ENCODE assay signal across 10 cellular contexts in genomic region chr20:45924391-45925261, GRCh38. TPM values are rescaled to one million over a fixed set of nuclear protein-coding genes. Genes with fewer than 3 reads are reported as not detected.
DNase-seq lines count a peak whose midpoint lies in the region; ATAC-seq and TF ChIP-seq lines count a peak whose summit lies in the region.
"Had no signal": no experiment of that assay in that cellular context is flagged by ENCODE, and none has a peak within 500 bp of the region (broad histone marks: within the 10 kb centered on the region; RNA-seq: fewer than 3 reads in every experiment).

No MANE protein-coding gene starts in this region.

- H3K9me3 ChIP-seq in smooth muscle cell (replicated peaks; ENCODE audit: low read depth), result no peaks in the 10 kb centered on the region
- H3K9me3 ChIP-seq in WERI-Rb-1 (ENCODE audit: severe bottlenecking), result no peaks in the 10 kb centered on the region
- H3K9me3 ChIP-seq: neutrophil had no signal

- no peaks in the 10 kb centered on the region for H3K9me3 Mint-ChIP-seq in chondrocyte (ENCODE audit: low read depth)

- H3K27ac ChIP-seq in smooth muscle cell (ENCODE audit: low read depth) (peak overlapping the region; percentile 75), WERI-Rb-1 (no peak overlapping the region)
- H3K27ac ChIP-seq: neutrophil had no signal

- peaks cover 36% of the 10 kb centered on the region for H3K4me1 Mint-ChIP-seq in chondrocyte (ENCODE audit: low read depth)

- WGBS in smooth muscle cell (ENCODE audit: low lambda C conversion rate), result 56% methylated on average over 21 of the region's 21 CpGs

- H3K4me2 ChIP-seq in smooth muscle cell, result peak overlapping the region; percentile 71

- peaks cover 34% of the 10 kb centered on the region for H3F3A ChIP-seq in smooth muscle cell (ENCODE audit: low read depth)

- no peak for TF ChIP-seq CTCF in chondrocyte (IDR thresholded peaks at IDR 0.05)
- TF ChIP-seq CTCF in smooth muscle cell (IDR thresholded peaks at IDR 0.05; ENCODE audit: borderline replicate concordance, insufficient read depth, poor library complexity, severe bottlenecking), result no peak
- TF ChIP-seq CTCF in WERI-Rb-1 (IDR thresholded peaks at IDR 0.05; ENCODE audit: low read depth, low read length), result no peak

- peaks cover 23% of the 10 kb centered on the region for H3K4me1 ChIP-seq in smooth muscle cell (ENCODE audit: low read depth)

- no peak overlapping the region for H3K9ac ChIP-seq in smooth muscle cell (ENCODE audit: low read depth)

- no peak overlapping the region for H3K4me3 ChIP-seq in smooth muscle cell
- H3K4me3 ChIP-seq in WERI-Rb-1 (ENCODE audit: low read depth, low read length), result no peak overlapping the region

- no peaks in the 10 kb centered on the region for H3K27me3 ChIP-seq in smooth muscle cell (ENCODE audit: low read depth)
- H3K27me3 ChIP-seq in WERI-Rb-1 (ENCODE audit: insufficient read depth, low read depth, severe bottlenecking), result no peaks in the 10 kb centered on the region

- no peaks in the 10 kb centered on the region for H3K36me3 ChIP-seq in smooth muscle cell (ENCODE audit: low read depth)
- no peaks in the 10 kb centered on the region for H3K36me3 ChIP-seq in WERI-Rb-1
- H3K36me3 ChIP-seq: neutrophil had no signal

- no peak for ATAC-seq in GM18870 (IDR thresholded peaks at IDR 0.05; ENCODE audit: unreplicated experiment)

- H3K79me2 ChIP-seq in smooth muscle cell (ENCODE audit: low read depth), result no peaks in the 10 kb centered on the region

- DNase-seq in HCEC 1CT, result peak; percentile 50
- DNase-seq in chondrocyte (ENCODE audit: low spot score), result no peak
- DNase-seq in left kidney (ENCODE audit: low read depth, low spot score), result peak; percentile 70
- DNase-seq in smooth muscle cell (lab: John Stamatoyannopoulos, UW; ENCODE audit: unreplicated experiment), result no peak
- no peak for DNase-seq in DMS114 treated with DMSO at 0.1 percent for 48 hours (lab: John Stamatoyannopoulos, UW; ENCODE audit: unreplicated experiment)
- no peak for DNase-seq in WERI-Rb-1
- DNase-seq in stimulated activated CD4-positive, alpha-beta T cell treated with anti-CD3 and anti-CD28 coated beads, Interleukin-4, amount 100 ng/mL, for 24 hours, result no peak
- DNase-seq: GDM1 had no signal

- H2AFZ ChIP-seq in smooth muscle cell (ENCODE audit: low read depth), result no peak overlapping the region

- no peaks in the 10 kb centered on the region for H3K36me3 Mint-ChIP-seq in chondrocyte (ENCODE audit: low read depth)

- H3K27me3 Mint-ChIP-seq in chondrocyte (ENCODE audit: low read depth), result no peaks in the 10 kb centered on the region

- H4K20me1 ChIP-seq in smooth muscle cell (ENCODE audit: low read depth), result no peaks in the 10 kb centered on the region

- peak overlapping the region; percentile 86 for H3K27ac Mint-ChIP-seq in chondrocyte (ENCODE audit: unreplicated experiment)

- peak overlapping the region; percentile 1 for H3K4me3 Mint-ChIP-seq in chondrocyte (ENCODE audit: unreplicated experiment)

RNA-seq across cellular contexts. Expression of gene PCIF1, which starts 9.9 kb away (rescaled TPM):
- total RNA-seq in chondrocyte (23.5 to 25.7 TPM (median 24.9 TPM) in 3 replicates), smooth muscle cell (13.5 and 15.4 TPM in 2 replicates)
- 37.2 and 38.9 TPM in 2 replicates for polyA plus RNA-seq in smooth muscle cell

RNA-seq across cellular contexts. Expression of gene PLTP, which starts 12.7 kb away (rescaled TPM):
- total RNA-seq in chondrocyte (48.1 to 53.1 TPM (median 48.5 TPM) in 3 replicates), smooth muscle cell (81.0 and 93.3 TPM in 2 replicates)
- 197 and 262 TPM in 2 replicates for polyA plus RNA-seq in smooth muscle cell

RNA-seq across cellular contexts. Expression of gene CTSA, which starts 33.5 kb away (rescaled TPM):
- 172 to 199 TPM (median 175 TPM) in 3 replicates for total RNA-seq in chondrocyte
- 74.8 and 79.7 TPM in 2 replicates for total RNA-seq in smooth muscle cell
- polyA plus RNA-seq in smooth muscle cell, result 132 and 138 TPM in 2 replicates

RNA-seq across cellular contexts. Expression of gene NEURL2, which starts 33.6 kb away (rescaled TPM):
- total RNA-seq in chondrocyte (1.8 to 3.0 TPM (median 2.7 TPM) in 3 replicates), smooth muscle cell (0.31 and 3.3 TPM in 2 replicates)
- 3.7 and 4.7 TPM in 2 replicates for polyA plus RNA-seq in smooth muscle cell

RNA-seq across cellular contexts. Expression of gene SPATA25, which starts 37.2 kb away (rescaled TPM):
- 0.49 to 1.4 TPM (median 1.2 TPM) in 3 replicates for total RNA-seq in chondrocyte
- total RNA-seq in smooth muscle cell, result 0.54 and 1.2 TPM in 2 replicates
- 0.43 TPM in 1 of 2 replicates, not detected in the other for polyA plus RNA-seq in smooth muscle cell

Comparison
In these comparisons a context has a peak if more than half of its experiments do, and no peak if none do; other contexts are left out.
1. DNase-seq: peak in HCEC 1CT (single experiment) and left kidney (single experiment); none in chondrocyte (single experiment), smooth muscle cell (single experiment), DMS114 treated with DMSO at 0.1 percent for 48 hours (single experiment), WERI-Rb-1 (single experiment) and stimulated activated CD4-positive, alpha-beta T cell treated with anti-CD3 and anti-CD28 coated beads, Interleukin-4, amount 100 ng/mL, for 24 hours (single experiment).